8 cellular contexts compared by ENCODE assay signal in the genomic region with DNA sequence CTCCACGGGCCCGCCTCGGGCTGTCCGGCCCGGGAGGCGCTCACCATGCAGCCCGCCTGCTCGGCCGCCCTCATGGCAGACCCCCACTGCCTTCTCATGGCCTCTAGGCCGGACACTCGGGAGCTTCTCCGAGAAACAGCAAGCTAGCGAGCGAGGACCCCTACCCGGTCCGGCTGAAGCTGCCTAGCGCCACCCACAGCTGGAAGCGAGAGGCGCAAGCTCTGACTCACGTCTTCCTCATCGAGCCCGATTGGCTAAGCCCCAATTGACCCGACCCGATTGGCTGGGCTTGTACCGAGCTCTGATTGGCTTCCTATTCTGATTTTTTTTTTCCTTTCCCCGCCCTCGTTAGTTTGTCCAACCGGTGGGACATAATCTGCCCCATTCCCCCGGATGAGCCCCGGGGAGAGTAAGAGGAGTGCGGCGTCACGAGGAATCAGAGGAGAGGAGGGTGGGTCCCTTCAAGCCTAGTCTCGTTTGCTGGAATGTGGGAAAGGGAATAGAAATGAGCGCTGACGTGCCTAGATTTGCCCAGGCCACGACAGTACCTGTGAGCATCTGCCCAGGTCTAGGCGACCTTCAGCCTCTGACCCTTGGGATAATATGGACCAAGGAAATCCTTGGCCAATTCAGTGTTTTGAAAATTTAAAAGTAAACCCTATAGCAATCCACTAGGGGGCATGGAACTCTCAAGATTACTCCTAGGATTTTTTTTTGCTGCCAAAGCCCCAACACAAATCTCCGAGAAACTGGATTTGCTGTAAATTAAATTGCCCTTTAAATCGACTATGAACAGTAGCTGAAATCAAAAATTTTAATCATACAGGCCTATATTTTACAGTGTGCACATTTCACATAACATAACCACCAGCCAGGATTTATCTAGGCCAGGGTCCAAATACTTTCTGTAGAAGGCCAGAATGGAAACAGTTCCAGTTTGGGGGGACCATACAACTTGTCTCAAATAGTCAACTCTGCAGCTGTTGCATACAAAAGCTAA. TPM values are rescaled to one million over a fixed set of nuclear protein-coding genes. Genes with fewer than 3 reads are reported as not detected.
DNase-seq lines count a peak whose midpoint lies in the region; ATAC-seq and TF ChIP-seq lines count a peak whose summit lies in the region.

A gene with protein sequence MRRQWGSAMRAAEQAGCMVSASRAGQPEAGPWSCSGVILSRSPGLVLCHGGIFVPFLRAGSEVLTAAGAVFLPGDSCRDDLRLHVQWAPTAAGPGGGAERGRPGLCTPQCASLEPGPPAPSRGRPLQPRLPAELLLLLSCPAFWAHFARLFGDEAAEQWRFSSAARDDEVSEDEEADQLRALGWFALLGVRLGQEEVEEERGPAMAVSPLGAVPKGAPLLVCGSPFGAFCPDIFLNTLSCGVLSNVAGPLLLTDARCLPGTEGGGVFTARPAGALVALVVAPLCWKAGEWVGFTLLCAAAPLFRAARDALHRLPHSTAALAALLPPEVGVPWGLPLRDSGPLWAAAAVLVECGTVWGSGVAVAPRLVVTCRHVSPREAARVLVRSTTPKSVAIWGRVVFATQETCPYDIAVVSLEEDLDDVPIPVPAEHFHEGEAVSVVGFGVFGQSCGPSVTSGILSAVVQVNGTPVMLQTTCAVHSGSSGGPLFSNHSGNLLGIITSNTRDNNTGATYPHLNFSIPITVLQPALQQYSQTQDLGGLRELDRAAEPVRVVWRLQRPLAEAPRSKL (minus strand): TSS at position 212 of the 1,000 bp plus-strand sequence. CDS start 114 bp downstream, at position 98.

- H3K4me3 ChIP-seq in astrocyte of the cerebellum (ENCODE audit: low read depth, low read length) (peak within 1 kb of the TSS; percentile 60), hepatocyte (peak within 1 kb of the TSS; percentile 82)

- peak; percentile 47 for DNase-seq in NCI-H2029 treated with DMSO at 0.1 percent for 48 hours (lab: John Stamatoyannopoulos, UW)
- DNase-seq in T-helper 9 cell = peak; percentile 85
- peak; percentile 97 for DNase-seq in astrocyte of the cerebellum (ENCODE audit: low read depth)
- peak; percentile 99 for DNase-seq in hepatocyte (ENCODE audit: low spot score)
- DNase-seq in renal cortical epithelial cell (ENCODE audit: low read depth) = peak; percentile 96
- DNase-seq in cortex of kidney (lab: John Stamatoyannopoulos, UW) = no peak

- peaks cover 16% of the 10 kb centered on the region for H3K4me1 ChIP-seq in hepatocyte (ENCODE audit: insufficient read depth)

- WGBS in hepatocyte (ENCODE audit: low lambda C conversion rate, missing lambda C conversion rate) = 3% methylated on average over 38 of the region's 40 CpGs

- H3K4me2 ChIP-seq in hepatocyte = peak within 1 kb of the TSS; percentile 89

- peaks cover 61% of the 10 kb centered on the region for H3K79me2 ChIP-seq in hepatocyte

- peaks cover 11% of the 10 kb centered on the region for H4K20me1 ChIP-seq in hepatocyte (ENCODE audit: insufficient read depth, poor library complexity, severe bottlenecking)

- H3K9me3 ChIP-seq in hepatocyte (ENCODE audit: low read depth) = no peaks in the 10 kb centered on the region

- TF ChIP-seq CTCF in astrocyte of the cerebellum (IDR thresholded peaks at IDR 0.05; ENCODE audit: low read depth, low read length, missing control alignments) = peak; percentile 80
- peak; percentile 73 for TF ChIP-seq CTCF in hepatocyte (IDR thresholded peaks at IDR 0.05; ENCODE audit: poor library complexity)

- no peaks in the 10 kb centered on the region for H3K9me2 ChIP-seq in hepatocyte (replicated peaks; ENCODE audit: insufficient read depth)

- H3K27me3 ChIP-seq in hepatocyte = no peaks in the 10 kb centered on the region

- peak within 1 kb of the TSS; percentile 88 for H3K27ac ChIP-seq in hepatocyte

- peak; percentile 79 for ATAC-seq in GM18508 (IDR thresholded peaks at IDR 0.05; ENCODE audit: insufficient read depth, unreplicated experiment)
- peak; percentile 89 for ATAC-seq in HG03025 (IDR thresholded peaks at IDR 0.05; ENCODE audit: low FRiP score, unreplicated experiment)

- in situ Hi-C loops in astrocyte of the cerebellum (cut with HindIII; ENCODE audit: low sequenced_read_pairs) = no loop called here

- no peaks in the 10 kb centered on the region for H3K36me3 ChIP-seq in hepatocyte (replicated peaks; ENCODE audit: insufficient read depth, low read depth)

- H2AFZ ChIP-seq in hepatocyte = peak within 1 kb of the TSS; percentile 92

RNA-seq across cellular contexts. Expression of the gene that starts here (rescaled TPM):
- total RNA-seq in hepatocyte (12.1 and 12.6 TPM in 2 replicates), renal cortical epithelial cell (12.2 and 15.6 TPM in 2 replicates)
- polyA plus RNA-seq in hepatocyte = 13.3 and 22.0 TPM in 2 replicates
